Comparison of ENCODE assay signal across 23 cellular contexts in the genomic region with DNA sequence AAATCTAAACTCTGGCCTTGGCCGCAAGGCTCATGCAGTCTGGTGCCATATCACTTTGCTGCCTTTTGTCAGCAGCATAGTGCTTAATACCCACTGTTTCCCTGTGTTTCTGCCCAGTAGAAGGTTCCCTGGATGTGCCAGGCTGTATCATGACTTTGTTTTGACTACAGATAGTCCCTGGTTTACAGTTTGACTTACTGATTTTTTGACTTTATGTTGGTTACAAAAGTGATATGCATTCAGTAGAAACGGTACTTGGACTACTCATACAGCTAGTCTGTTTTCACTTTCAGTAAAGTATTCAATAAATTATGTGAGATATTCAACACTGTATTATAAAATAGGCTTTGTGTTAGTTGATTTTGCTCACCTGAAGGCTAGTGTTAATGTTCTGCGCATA. TPM values are rescaled to one million over a fixed set of nuclear protein-coding genes. Genes with fewer than 3 reads are reported as not detected.
DNase-seq lines count a peak whose midpoint lies in the region; ATAC-seq and TF ChIP-seq lines count a peak whose summit lies in the region.
"Had no signal": no experiment of that assay in that cellular context is flagged by ENCODE, and none has a peak within 500 bp of the region (broad histone marks: within the 10 kb centered on the region; RNA-seq: fewer than 3 reads in every experiment).

No MANE protein-coding gene starts in this region.

- H3K4me1 ChIP-seq in H9 (ENCODE audit: insufficient read depth, low read length), result peaks cover 12% of the 10 kb centered on the region; the same call in 1 of the 2 replicates
- H3K4me1 ChIP-seq in left lung, result peaks cover 17 to 76% of the 10 kb centered on the region in 2 donors

- H3K56ac ChIP-seq in H9 (ENCODE audit: insufficient read length, low read depth, low read length), result no peak overlapping the region

- H3K27me3 ChIP-seq in H9 (ENCODE audit: insufficient read depth, low read length) (no peaks in the 10 kb centered on the region), left lung (no peaks in the 10 kb centered on the region)
- H3K27me3 ChIP-seq: ascending aorta, BE2C, neutrophil had no signal

- WGBS in H9 (ENCODE audit: extremely low coverage, insufficient read length, low lambda C conversion rate), result no CpG with 5 or more reads among the region's 3 CpGs

- H3K79me1 ChIP-seq in H9 (ENCODE audit: insufficient read depth, low read depth, low read length, poor library complexity, severe bottlenecking), result no peaks in the 10 kb centered on the region

- H4K5ac ChIP-seq in H9 (ENCODE audit: insufficient read length, low read depth, low read length), result no peak overlapping the region

- no peak overlapping the region for H3K9ac ChIP-seq in H9 (ENCODE audit: extremely low read depth, insufficient read length, low read length)

- H3K9me3 ChIP-seq in H9 (ENCODE audit: control insufficient read depth, low read depth, low read length), result no peaks in the 10 kb centered on the region
- no peaks in the 10 kb centered on the region for H3K9me3 ChIP-seq in left lung
- H3K9me3 ChIP-seq: ascending aorta, BE2C, neutrophil had no signal

- H3T11ph ChIP-seq in H9 (ENCODE audit: low read length), result no peak overlapping the region

- H3K27ac ChIP-seq in H9 (ENCODE audit: insufficient read length, low read depth, low read length), result no peak overlapping the region
- H3K27ac ChIP-seq in left lung, result no peak overlapping the region
- H3K27ac ChIP-seq: neutrophil, skin epidermis had no signal

- intact Hi-C loops in left lung (cut with DNase I), result no loop called here

- DNase-seq in activated T-cell treated with anti-CD3 and anti-CD28 coated beads, Interleukin-2, amount 50 U/mL, for 72 hours, result no peak
- DNase-seq in activated T-cell treated with anti-CD3 and anti-CD28 coated beads for 4 hours, result no peak
- DNase-seq in H9, result no peak
- DNase-seq in natural killer cell treated with Interleukin-12 subunit alpha and Interleukin-12 subunit beta and Interleukin-15 and Interleukin-18, amount 100 ng/mL, for 72 hours (ENCODE audit: low spot score), result no peak
- no peak for DNase-seq in ACHN
- no peak for DNase-seq in left lung
- DNase-seq in SIG-M5 (lab: John Stamatoyannopoulos, UW), result no peak
- DNase-seq: activated CD4-positive, alpha-beta T cell treated with anti-CD3 and anti-CD28 coated beads, Interleukin-2, amount 50 U/mL, for 1 hour; activated CD8-positive, alpha-beta memory T cell treated with anti-CD3 and anti-CD28 coated beads, Interleukin-2, amount 50 U/mL, for 4 hours; BE2C; caudate nucleus; dermis blood vessel endothelial cell; EL; kidney glomerular epithelial cell; NCI-H2029 treated with DMSO at 0.1 percent for 48 hours; NCI-H226; NCI-H748 treated with DMSO at 0.1 percent for 48 hours; RPMI8226; stimulated activated CD4-positive, alpha-beta T cell treated with anti-CD3 and anti-CD28 coated beads, Interleukin-2, amount 100 ng/mL, for 24 hours had no signal

- H3K9me3 Mint-ChIP-seq in activated T-cell treated with anti-CD3 and anti-CD28 coated beads, Interleukin-2, amount 50 U/mL, for 72 hours, result no peaks in the 10 kb centered on the region
- H3K9me3 Mint-ChIP-seq in H9 (no peaks in the 10 kb centered on the region), brain (peaks cover 0 to 4% (median 0%) of the 10 kb centered on the region in 5 experiments)
- H3K9me3 Mint-ChIP-seq in natural killer cell treated with Interleukin-12 subunit alpha and Interleukin-12 subunit beta and Interleukin-15 and Interleukin-18, amount 100 ng/mL, for 72 hours, result no peaks in the 10 kb centered on the region

- no peaks in the 10 kb centered on the region for H3K36me3 ChIP-seq in left lung
- H3K36me3 ChIP-seq: ascending aorta, BE2C, neutrophil had no signal

- H3K4me3 Mint-ChIP-seq in activated T-cell treated with anti-CD3 and anti-CD28 coated beads, Interleukin-2, amount 50 U/mL, for 72 hours, result peak overlapping the region; percentile 29 to 65
- H3K4me3 Mint-ChIP-seq in H9 (peak overlapping the region; percentile 26 to 51; a peak in 4 of 5 replicates), brain (no peak overlapping the region)
- peak overlapping the region; percentile 21 for H3K4me3 Mint-ChIP-seq in natural killer cell treated with Interleukin-12 subunit alpha and Interleukin-12 subunit beta and Interleukin-15 and Interleukin-18, amount 100 ng/mL, for 72 hours

- H3K36me3 Mint-ChIP-seq in activated T-cell treated with anti-CD3 and anti-CD28 coated beads, Interleukin-2, amount 50 U/mL, for 72 hours (ENCODE audit: insufficient read depth in 2 of 2), result no peaks in the 10 kb centered on the region
- H3K36me3 Mint-ChIP-seq in H9 (ENCODE audit: insufficient read depth in 1 of 3, low read depth in 3 of 3) (peaks cover under 1 to 6% (median 3%) of the 10 kb centered on the region in 3 experiments; a peak in 3 of 7 replicates), brain (peaks cover 22% of the 10 kb centered on the region)
- no peaks in the 10 kb centered on the region for H3K36me3 Mint-ChIP-seq in natural killer cell treated with Interleukin-12 subunit alpha and Interleukin-12 subunit beta and Interleukin-15 and Interleukin-18, amount 100 ng/mL, for 72 hours

- no peaks in the 10 kb centered on the region for H3K27me3 Mint-ChIP-seq in activated T-cell treated with anti-CD3 and anti-CD28 coated beads, Interleukin-2, amount 50 U/mL, for 72 hours (ENCODE audit: low read depth)
- H3K27me3 Mint-ChIP-seq in H9 (ENCODE audit: low read depth) (no peaks in the 10 kb centered on the region), brain (no peaks in the 10 kb centered on the region)
- no peaks in the 10 kb centered on the region for H3K27me3 Mint-ChIP-seq in natural killer cell treated with Interleukin-12 subunit alpha and Interleukin-12 subunit beta and Interleukin-15 and Interleukin-18, amount 100 ng/mL, for 72 hours

- H3K14ac ChIP-seq in H9 (ENCODE audit: insufficient read depth, low read length), result peak overlapping the region; percentile 44; the same call in 1 of the 2 replicates

- H3K4me1 Mint-ChIP-seq in activated T-cell treated with anti-CD3 and anti-CD28 coated beads, Interleukin-2, amount 50 U/mL, for 72 hours (ENCODE audit: low read depth), result peaks cover 85% of the 10 kb centered on the region
- H3K4me1 Mint-ChIP-seq in H9 (peaks cover 90 to 91% of the 10 kb centered on the region in 2 experiments), brain (peaks cover 87% of the 10 kb centered on the region)
- peaks cover 75 to 86% of the 10 kb centered on the region in 2 donors for H3K4me1 Mint-ChIP-seq in natural killer cell treated with Interleukin-12 subunit alpha and Interleukin-12 subunit beta and Interleukin-15 and Interleukin-18, amount 100 ng/mL, for 72 hours (ENCODE audit: low read depth in 2 of 2)

- H3K4me3 ChIP-seq in left lung, result no peak overlapping the region
- H3K4me3 ChIP-seq: ascending aorta, skin epidermis had no signal

- H2AFZ ChIP-seq in H9 (ENCODE audit: low read length), result no peak overlapping the region

- H4K91ac ChIP-seq in H9 (ENCODE audit: insufficient read length, low read depth, low read length), result no peak overlapping the region

- no peaks in the 10 kb centered on the region for H3K23me2 ChIP-seq in H9 (ENCODE audit: insufficient read length, low read depth, low read length, poor library complexity, severe bottlenecking)

- H3K18ac ChIP-seq in H9 (ENCODE audit: insufficient read length, low read depth, low read length), result peak overlapping the region; percentile 43

- H2BK5ac ChIP-seq in H9 (ENCODE audit: insufficient read length, low read length), result no peak overlapping the region

- H2BK12ac ChIP-seq in H9 (ENCODE audit: insufficient read length, low read depth, low read length), result no peak overlapping the region

- peak overlapping the region; percentile 12 for H3K4me2 ChIP-seq in H9 (ENCODE audit: insufficient read depth, insufficient read length, low read length)

- in situ Hi-C loops in ACHN (cut with HindIII; ENCODE audit: low pct_ligation_motif_present, low pct_unique_long_range_greater_than_20kb, low sequenced_read_pairs), result no loop called here

- H2BK20ac ChIP-seq in H9 (ENCODE audit: low read depth, low read length, poor library complexity, severe bottlenecking), result no peak overlapping the region

- TF ChIP-seq CTCF in H9 (conservative IDR thresholded peaks at IDR 0.05) (no peak), brain (conservative IDR thresholded peaks at IDR 0.05) (no peak), left lung (IDR thresholded peaks at IDR 0.05) (no peak)

- no peaks in the 10 kb centered on the region for H4K20me1 ChIP-seq in H9 (ENCODE audit: control insufficient read depth, insufficient read depth, insufficient read length)

- H3K23ac ChIP-seq in H9 (ENCODE audit: insufficient read length, low read depth, low read length), result no peak overlapping the region

- H2AK5ac ChIP-seq in H9 (ENCODE audit: insufficient read length, low read length), result no peak overlapping the region

- peaks cover 26% of the 10 kb centered on the region; the same call in 1 of the 2 replicates for H3K79me2 ChIP-seq in H9 (ENCODE audit: insufficient read depth, low read length)

- no peak overlapping the region for H3K4ac ChIP-seq in H9 (ENCODE audit: low read depth, low read length)

- peak overlapping the region; percentile 16 for H3K27ac Mint-ChIP-seq in activated T-cell treated with anti-CD3 and anti-CD28 coated beads, Interleukin-2, amount 50 U/mL, for 72 hours
- H3K27ac Mint-ChIP-seq in H9 (peak overlapping the region; percentile 33 to 92 (median 63); a peak in 6 of 7 replicates), brain (peak overlapping the region in 3 of 5 experiments; percentile 2 to 39 (median 4))
- peak overlapping the region; percentile 13 to 72 for H3K27ac Mint-ChIP-seq in natural killer cell treated with Interleukin-12 subunit alpha and Interleukin-12 subunit beta and Interleukin-15 and Interleukin-18, amount 100 ng/mL, for 72 hours

- H2BK120ac ChIP-seq in H9 (ENCODE audit: low read depth, low read length, poor library complexity, severe bottlenecking), result no peak overlapping the region

- H2BK15ac ChIP-seq in H9 (ENCODE audit: low read depth, low read length), result no peak overlapping the region

- ATAC-seq in activated T-cell treated with anti-CD3 and anti-CD28 coated beads, Interleukin-2, amount 50 U/mL, for 72 hours (replicated peaks in 1 of 2), result peak; percentile 57 to 72
- no peak for ATAC-seq in natural killer cell treated with Interleukin-12 subunit alpha and Interleukin-12 subunit beta and Interleukin-15 and Interleukin-18, amount 100 ng/mL, for 72 hours
- no peak for ATAC-seq in left lung

- H4K8ac ChIP-seq in H9 (replicated peaks; ENCODE audit: insufficient read length, low read depth, low read length), result no peak overlapping the region

RNA-seq across cellular contexts. Expression of a gene that starts 19.0 kb away (rescaled TPM):
- 100 to 1,000 TPM; 148 to 164 TPM for total RNA-seq in activated T-cell treated with anti-CD3 and anti-CD28 coated beads, Interleukin-2, amount 50 U/mL, for 72 hours
- 199 and 207 TPM in 2 replicates for total RNA-seq in H9 (2021)
- polyA plus RNA-seq in brain (ENCODE audit: insufficient read depth, low read depth, low replicate concordance), result 413 TPM
- 100 to 1,000 TPM; 158 to 162 TPM for total RNA-seq in natural killer cell treated with Interleukin-12 subunit alpha and Interleukin-12 subunit beta and Interleukin-15 and Interleukin-18, amount 100 ng/mL, for 72 hours
- 100 to 1,000 TPM; 127 to 151 TPM for total RNA-seq in left lung

Comparison
In these comparisons a context has a peak if more than half of its experiments do, and no peak if none do; other contexts are left out.
1. ATAC-seq: peak in activated T-cell treated with anti-CD3 and anti-CD28 coated beads, Interleukin-2, amount 50 U/mL, for 72 hours (2 of 2); none in natural killer cell treated with Interleukin-12 subunit alpha and Interleukin-12 subunit beta and Interleukin-15 and Interleukin-18, amount 100 ng/mL, for 72 hours (0 of 2) and left lung (single experiment).
2. H3K27ac Mint-ChIP-seq: peak in every context shown above with its lines; median percentile 63 in H9; 42 in natural killer cell treated with Interleukin-12 subunit alpha and Interleukin-12 subunit beta and Interleukin-15 and Interleukin-18, amount 100 ng/mL, for 72 hours; 16 in activated T-cell treated with anti-CD3 and anti-CD28 coated beads, Interleukin-2, amount 50 U/mL, for 72 hours; 4 in brain.
3. H3K4me3 Mint-ChIP-seq: peak in activated T-cell treated with anti-CD3 and anti-CD28 coated beads, Interleukin-2, amount 50 U/mL, for 72 hours (2 of 2), H9 (2 of 2) and natural killer cell treated with Interleukin-12 subunit alpha and Interleukin-12 subunit beta and Interleukin-15 and Interleukin-18, amount 100 ng/mL, for 72 hours (single experiment); none in brain (0 of 5).